18 cellular contexts compared by ENCODE assay signal in the genomic region with DNA sequence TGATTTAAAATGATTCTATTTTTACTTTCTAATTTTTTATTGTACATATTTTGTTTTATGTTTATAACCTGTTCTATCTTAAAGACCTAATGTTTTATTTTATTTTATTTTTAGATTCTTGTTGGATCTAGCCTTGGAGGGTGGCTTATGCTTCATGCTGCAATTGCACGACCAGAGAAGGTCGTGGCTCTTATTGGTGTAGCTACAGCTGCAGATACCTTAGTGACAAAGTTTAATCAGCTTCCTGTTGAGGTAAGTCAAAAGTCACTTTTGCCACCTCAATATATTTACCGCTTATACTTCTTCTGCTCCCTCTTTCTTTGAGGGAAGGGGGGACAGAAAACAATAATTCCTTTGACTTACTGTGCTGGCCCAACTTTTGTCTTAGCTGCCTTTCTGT. TPM values are rescaled to one million over a fixed set of nuclear protein-coding genes. Genes with fewer than 3 reads are reported as not detected.
"Had no signal": no experiment of that assay in that cellular context is flagged by ENCODE, and none has a peak within 500 bp of the region (broad histone marks: within the 10 kb centered on the region; RNA-seq: fewer than 3 reads in every experiment).

No MANE protein-coding gene starts in this region.

- H3K4me3 Mint-ChIP-seq: activated naive CD4-positive, alpha-beta T cell treated with anti-CD3 and anti-CD28 coated beads, Interleukin-2, amount 10 ng/mL, durations not matched to agents 7 days and 5 days; activated T-helper 1 cell treated with anti-CD3 and anti-CD28 coated beads, Interleukin-12 subunit alpha, Interleukin-12 subunit beta, Interleukin-2, Interleukin-4 antibody, amounts not matched to agents 30 ng/mL and 10 ng/mL and 1 ng/mL, durations not matched to agents 14 hours and 24 hours and 36 hours; nephron had no signal

- H3K4me3 ChIP-seq: cardiac muscle cell, lower lobe of right lung, smooth muscle cell, thoracic aorta had no signal

- H3K27ac Mint-ChIP-seq: activated naive CD4-positive, alpha-beta T cell treated with anti-CD3 and anti-CD28 coated beads, Interleukin-2, amount 10 ng/mL, durations not matched to agents 7 days and 5 days; nephron had no signal

- FAIRE-seq: keratinocyte had no signal

- H3K27me3 Mint-ChIP-seq: activated naive CD4-positive, alpha-beta T cell treated with anti-CD3 and anti-CD28 coated beads, Interleukin-2, amount 10 ng/mL, durations not matched to agents 7 days and 5 days had no signal

- H3K9me3 ChIP-seq: lower lobe of right lung, thoracic aorta had no signal

- DNase-seq: activated naive CD4-positive, alpha-beta T cell treated with anti-CD3 and anti-CD28 coated beads, Interleukin-2, amount 10 ng/mL, durations not matched to agents 7 days and 5 days; dermis blood vessel endothelial cell; foreskin melanocyte; hypothalamus; lower lobe of right lung; SIG-M5; stimulated activated CD4-positive, alpha-beta T cell treated with anti-CD3 and anti-CD28 coated beads, Interleukin-4, amount 100 ng/mL, for 1 hour had no signal

- H3K27me3 ChIP-seq: cardiac muscle cell had no signal

- H3K27ac ChIP-seq: cardiac muscle cell, epithelial cell of prostate, lower lobe of right lung, thoracic aorta had no signal

- ATAC-seq: lower lobe of right lung, sciatic nerve, SK-N-SH treated with all-trans-retinoic acid at 6 μM for 48 hours had no signal

- H3K4me1 Mint-ChIP-seq: nephron had no signal

- H3K9me3 Mint-ChIP-seq: activated naive CD4-positive, alpha-beta T cell treated with anti-CD3 and anti-CD28 coated beads, Interleukin-2, amount 10 ng/mL, durations not matched to agents 7 days and 5 days; activated T-helper 1 cell treated with anti-CD3 and anti-CD28 coated beads, Interleukin-12 subunit alpha, Interleukin-12 subunit beta, Interleukin-2, Interleukin-4 antibody, amounts not matched to agents 30 ng/mL and 10 ng/mL and 1 ng/mL, durations not matched to agents 14 hours and 24 hours and 36 hours; nephron had no signal

RNA-seq across cellular contexts. Expression of a gene that starts 11.9 kb away (rescaled TPM):
- total RNA-seq: mesenteric fat pad, thoracic aorta had no signal

RNA-seq across cellular contexts. Expression of a gene that starts 47.7 kb away (rescaled TPM):
- total RNA-seq: activated T-helper 1 cell treated with anti-CD3 and anti-CD28 coated beads, Interleukin-12 subunit alpha, Interleukin-12 subunit beta, Interleukin-2, Interleukin-4 antibody, amounts not matched to agents 30 ng/mL and 10 ng/mL and 1 ng/mL, durations not matched to agents 14 hours and 24 hours and 36 hours; cardiac muscle cell; dermis blood vessel endothelial cell; mesenteric fat pad; sciatic nerve; smooth muscle cell; T-helper 1 cell treated with Interleukin-12 subunit alpha and Interleukin-12 subunit beta and Interleukin-4 antibody, amounts not matched to agents 30 ng/mL and 1 ng/mL, for 36 hours; thoracic aorta had no signal
- polyA plus RNA-seq: cardiac muscle cell, smooth muscle cell had no signal
